8 cellular contexts compared by ENCODE assay signal in the genomic region with DNA sequence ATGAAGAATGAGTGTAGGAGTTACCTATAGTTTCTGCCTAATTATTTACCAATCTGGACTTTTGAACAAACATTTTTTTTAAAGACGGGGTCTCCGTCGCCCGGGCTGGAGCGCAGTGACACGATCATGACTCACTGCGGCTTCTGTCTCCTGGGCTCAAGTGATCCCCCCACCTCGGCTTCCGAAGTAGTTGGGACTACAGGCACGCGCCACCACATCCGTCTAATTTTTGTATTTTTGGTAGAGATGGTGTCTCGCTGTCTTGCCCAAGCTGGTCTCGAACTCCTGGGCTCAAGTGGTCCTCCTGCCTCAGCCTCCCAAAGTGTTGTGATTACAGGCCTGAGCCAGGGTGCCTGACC. TPM values are rescaled to one million over a fixed set of nuclear protein-coding genes. Genes with fewer than 3 reads are reported as not detected.
DNase-seq lines count a peak whose midpoint lies in the region; ATAC-seq and TF ChIP-seq lines count a peak whose summit lies in the region.

No MANE protein-coding gene starts in this region.

- no peaks in the 10 kb centered on the region for H3K9me3 ChIP-seq in mucosa of rectum (ENCODE audit: control insufficient read depth in 2 of 2, low read length in 2 of 2)

- DNase-seq in HT1080 (ENCODE audit: low read depth) (peak; percentile 87), cardiac fibroblast (ENCODE audit: low read depth in 2 of 2) (peak in 1 of 2 donors; percentile 46), SHP77 (lab: John Stamatoyannopoulos, UW) (no peak), hippocampal formation (lab: John Stamatoyannopoulos, UW) (no peak)

- peak overlapping the region; percentile 85 to 93 for H3K9ac ChIP-seq in mucosa of rectum (ENCODE audit: low read depth in 1 of 2, low read length in 2 of 2)

- no peaks in the 10 kb centered on the region for H3K27me3 ChIP-seq in mucosa of rectum (ENCODE audit: control insufficient read depth in 2 of 2, insufficient read depth in 2 of 2, low read length in 2 of 2)

- peaks cover 10 to 20% of the 10 kb centered on the region in 2 donors for H3K4me1 ChIP-seq in mucosa of rectum (ENCODE audit: control insufficient read depth in 2 of 2, insufficient read depth in 2 of 2, low read length in 2 of 2)

- peak overlapping the region; percentile 86 to 90 for H3K4me3 ChIP-seq in cardiac fibroblast (replicated peaks in 1 of 2; ENCODE audit: low read depth in 2 of 2, low read length in 2 of 2)
- peak overlapping the region; percentile 84 to 87 for H3K4me3 ChIP-seq in mucosa of rectum (ENCODE audit: low read length in 2 of 2)

- TF ChIP-seq CTCF in 22Rv1 (IDR thresholded peaks at IDR 0.05) = no peak
- TF ChIP-seq CTCF in cardiac fibroblast (IDR thresholded peaks at IDR 0.05; ENCODE audit: low read depth, low read length) = no peak

- ATAC-seq in GM19328 (IDR thresholded peaks at IDR 0.05; ENCODE audit: unreplicated experiment) (no peak), GM21737 (IDR thresholded peaks at IDR 0.05; ENCODE audit: unreplicated experiment) (no peak)

- peaks cover 3 to 13% of the 10 kb centered on the region in 2 donors for H3K36me3 ChIP-seq in mucosa of rectum (ENCODE audit: control insufficient read depth in 2 of 2, insufficient read depth in 2 of 2, low read length in 2 of 2)

- H3K27ac ChIP-seq in 22Rv1 (peak overlapping the region; percentile 96), mucosa of rectum (ENCODE audit: low read depth in 2 of 2, low read length in 2 of 2) (peak overlapping the region; percentile 97 to 99)

RNA-seq across cellular contexts. Expression of gene CTNNA1, which starts 1.5 kb away (rescaled TPM):
- total RNA-seq in HT1080 (2014; rRNA removed; shearing (Covaris generic)) = 240 and 246 TPM in 2 replicates
- polyA plus RNA-seq in HT1080 (2015; cell fraction: cytosol; rRNA removed) = 192 and 202 TPM in 2 replicates
- polyA plus RNA-seq in HT1080 (2015; cell fraction: nucleus; rRNA removed) = 424 and 446 TPM in 2 replicates
